ENCODE assay signal across 19 cellular contexts in genomic region chr6:2235782-2236495, GRCh38.
"Had no signal": no experiment of that assay in that cellular context is flagged by ENCODE, and none has a peak within 500 bp of the region (broad histone marks: within the 10 kb centered on the region; RNA-seq: fewer than 3 reads in every experiment).

No MANE protein-coding gene starts in this region.

- H3K36me3 ChIP-seq: left lung, right atrium auricular region, suprapubic skin, upper lobe of left lung had no signal

- H3K27me3 ChIP-seq: dorsolateral prefrontal cortex, left lung, right atrium auricular region, suprapubic skin, upper lobe of left lung had no signal

- ATAC-seq: activated CD8-positive, alpha-beta T cell treated with anti-CD3 and anti-CD28 coated beads for 36 hours; activated naive CD8-positive, alpha-beta T cell treated with anti-CD3 and anti-CD28 coated beads, Interleukin-2, amount 50 U/mL, for 24 hours; activated T-cell treated with anti-CD3 and anti-CD28 coated beads, Interleukin-2, amount 50 U/mL, for 4 hours; left lung had no signal

- H3K27ac ChIP-seq: dorsolateral prefrontal cortex, left lung, right atrium auricular region, suprapubic skin, upper lobe of left lung had no signal

- H3K27ac Mint-ChIP-seq: activated CD4-positive, alpha-beta T cell treated with anti-CD3 and anti-CD28 coated beads, Interleukin-2, amount 10 ng/mL, durations not matched to agents 24 days and 14 days; activated CD8-positive, alpha-beta T cell treated with anti-CD3 and anti-CD28 coated beads for 36 hours; activated naive CD4-positive, alpha-beta T cell treated with anti-CD3 and anti-CD28 coated beads, Interleukin-2, amount 10 ng/mL, durations not matched to agents 7 days and 5 days; activated naive CD8-positive, alpha-beta T cell treated with anti-CD3 and anti-CD28 coated beads, Interleukin-2, amount 50 U/mL, for 24 hours; progenitor cell of endocrine pancreas; stimulated activated naive CD8-positive, alpha-beta T cell treated with anti-CD3 and anti-CD28 coated beads, Interleukin-15, Interleukin-2, amounts not matched to agents 100 ng/mL and 50 ng/mL, for 24 hours had no signal

- H3K36me3 Mint-ChIP-seq: activated naive CD4-positive, alpha-beta T cell treated with anti-CD3 and anti-CD28 coated beads, Interleukin-2, amount 10 ng/mL, durations not matched to agents 7 days and 5 days; brain had no signal

- H3K4me1 ChIP-seq: left lung, right atrium auricular region, suprapubic skin, upper lobe of left lung had no signal

- H3K9me3 Mint-ChIP-seq: activated CD4-positive, alpha-beta T cell treated with anti-CD3 and anti-CD28 coated beads, Interleukin-2, amount 10 ng/mL, durations not matched to agents 24 days and 14 days; activated CD8-positive, alpha-beta T cell treated with anti-CD3 and anti-CD28 coated beads for 36 hours; activated naive CD4-positive, alpha-beta T cell treated with anti-CD3 and anti-CD28 coated beads, Interleukin-2, amount 10 ng/mL, durations not matched to agents 7 days and 5 days; activated naive CD8-positive, alpha-beta T cell treated with anti-CD3 and anti-CD28 coated beads, Interleukin-2, amount 50 U/mL, for 24 hours; activated T-cell treated with anti-CD3 and anti-CD28 coated beads, Interleukin-2, amount 50 U/mL, for 4 hours; brain; stimulated activated naive CD8-positive, alpha-beta T cell treated with anti-CD3 and anti-CD28 coated beads, Interleukin-15, Interleukin-2, amounts not matched to agents 100 ng/mL and 50 ng/mL, for 24 hours had no signal

- DNase-seq: activated CD4-positive, alpha-beta T cell treated with anti-CD3 and anti-CD28 coated beads, Interleukin-2, amount 10 ng/mL, durations not matched to agents 24 days and 14 days; activated CD4-positive, CD25-positive, alpha-beta regulatory T cell; activated CD8-positive, alpha-beta T cell treated with anti-CD3 and anti-CD28 coated beads for 36 hours; activated naive CD4-positive, alpha-beta T cell treated with anti-CD3 and anti-CD28 coated beads, Interleukin-2, amount 10 ng/mL, durations not matched to agents 7 days and 5 days; activated naive CD8-positive, alpha-beta T cell treated with anti-CD3 and anti-CD28 coated beads, Interleukin-2, amount 50 U/mL, for 24 hours; activated T-cell treated with anti-CD3 and anti-CD28 coated beads, Interleukin-2, amount 50 U/mL, for 4 hours; anterior cingulate cortex; central memory CD4-positive, alpha-beta T cell; dorsolateral prefrontal cortex; kidney; left lung; occipital lobe; stimulated activated CD4-positive, alpha-beta T cell treated with anti-CD3 and anti-CD28 coated beads, Interleukin-2, amount 100 ng/mL, for 24 hours; upper lobe of left lung had no signal

- H3K4me3 ChIP-seq: dorsolateral prefrontal cortex, left lung, right atrium auricular region, suprapubic skin, upper lobe of left lung had no signal

- H3K4me3 Mint-ChIP-seq: activated CD4-positive, alpha-beta T cell treated with anti-CD3 and anti-CD28 coated beads, Interleukin-2, amount 10 ng/mL, durations not matched to agents 24 days and 14 days; activated CD8-positive, alpha-beta T cell treated with anti-CD3 and anti-CD28 coated beads for 36 hours; activated naive CD4-positive, alpha-beta T cell treated with anti-CD3 and anti-CD28 coated beads, Interleukin-2, amount 10 ng/mL, durations not matched to agents 7 days and 5 days; activated naive CD8-positive, alpha-beta T cell treated with anti-CD3 and anti-CD28 coated beads, Interleukin-2, amount 50 U/mL, for 24 hours; activated T-cell treated with anti-CD3 and anti-CD28 coated beads, Interleukin-2, amount 50 U/mL, for 4 hours; stimulated activated naive CD8-positive, alpha-beta T cell treated with anti-CD3 and anti-CD28 coated beads, Interleukin-15, Interleukin-2, amounts not matched to agents 100 ng/mL and 50 ng/mL, for 24 hours had no signal

- H3K9me3 ChIP-seq: left lung, right atrium auricular region, suprapubic skin, upper lobe of left lung had no signal

- H3K27me3 Mint-ChIP-seq: activated CD4-positive, alpha-beta T cell treated with anti-CD3 and anti-CD28 coated beads, Interleukin-2, amount 10 ng/mL, durations not matched to agents 24 days and 14 days; activated CD8-positive, alpha-beta T cell treated with anti-CD3 and anti-CD28 coated beads for 36 hours; activated naive CD4-positive, alpha-beta T cell treated with anti-CD3 and anti-CD28 coated beads, Interleukin-2, amount 10 ng/mL, durations not matched to agents 7 days and 5 days; activated naive CD8-positive, alpha-beta T cell treated with anti-CD3 and anti-CD28 coated beads, Interleukin-2, amount 50 U/mL, for 24 hours; progenitor cell of endocrine pancreas; stimulated activated naive CD8-positive, alpha-beta T cell treated with anti-CD3 and anti-CD28 coated beads, Interleukin-15, Interleukin-2, amounts not matched to agents 100 ng/mL and 50 ng/mL, for 24 hours had no signal

- H3K4me1 Mint-ChIP-seq: brain had no signal
